8 cellular contexts compared by ENCODE assay signal in the genomic region with DNA sequence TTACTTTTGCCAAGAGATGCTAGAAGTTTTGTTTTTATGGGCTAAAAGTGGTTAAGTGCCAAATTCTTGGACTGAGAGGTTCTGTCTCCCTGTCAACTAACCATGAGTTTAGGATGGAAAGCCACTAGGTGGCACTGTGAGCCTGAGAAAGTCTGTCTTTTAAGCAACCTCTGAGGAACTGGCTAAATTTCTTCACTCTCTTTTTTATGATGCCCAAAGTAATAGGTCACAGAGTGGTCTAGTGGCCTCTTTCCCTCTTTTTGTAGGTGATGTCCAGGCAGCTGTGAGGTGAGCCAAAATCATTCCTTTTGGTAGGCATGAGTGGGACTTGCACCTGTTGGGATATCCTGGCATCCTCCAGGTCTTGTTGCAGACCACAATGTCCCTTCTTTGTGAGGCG. TPM values are rescaled to one million over a fixed set of nuclear protein-coding genes. Genes with fewer than 3 reads are reported as not detected.
A peak's percentile ranks its signal among the peaks of the same experiment; 100 is the strongest.
DNase-seq lines count a peak whose midpoint lies in the region; ATAC-seq and FAIRE-seq lines count a peak whose summit lies in the region.

No MANE protein-coding gene starts in this region.

- no peak overlapping the region for H3K23ac ChIP-seq in mesenchymal stem cell (ENCODE audit: low read length in 2 of 2)

- no peaks in the 10 kb centered on the region for H3K27me3 ChIP-seq in mesenchymal stem cell (ENCODE audit: control insufficient read depth in 1 of 2, insufficient read depth in 1 of 2, low read length in 2 of 2)

- H2BK5ac ChIP-seq in mesenchymal stem cell (ENCODE audit: low read depth, low read length, poor library complexity, severe bottlenecking): no peak overlapping the region

- no peak overlapping the region for H2BK12ac ChIP-seq in mesenchymal stem cell (ENCODE audit: low read length in 2 of 2)

- peak; percentile 87 for ATAC-seq in HG03354 (IDR thresholded peaks at IDR 0.05; ENCODE audit: poor library complexity, severe bottlenecking, unreplicated experiment)
- no peak for ATAC-seq in HG02870 (IDR thresholded peaks at IDR 0.05; ENCODE audit: unreplicated experiment)

- H3K4me1 Mint-ChIP-seq in activated CD4-positive, alpha-beta memory T cell treated with anti-CD3 and anti-CD28 coated beads for 36 hours (ENCODE audit: low read depth): peaks cover 5% of the 10 kb centered on the region

- peak overlapping the region; percentile 66 for H3K9ac ChIP-seq in mesenchymal stem cell (ENCODE audit: low read length)

- H2AFZ ChIP-seq in mesenchymal stem cell (ENCODE audit: low read depth, low read length): no peak overlapping the region

- no peak overlapping the region for H3K4me3 ChIP-seq in mesenchymal stem cell (ENCODE audit: insufficient read depth in 1 of 2, low read depth in 1 of 2, low read length in 2 of 2)

- no peak overlapping the region for H3K14ac ChIP-seq in mesenchymal stem cell (ENCODE audit: low read length in 2 of 2)

- H3K4ac ChIP-seq in mesenchymal stem cell (ENCODE audit: low read depth in 1 of 2, low read length in 2 of 2): no peak overlapping the region

- no peak overlapping the region for H3K4me3 Mint-ChIP-seq in activated CD4-positive, alpha-beta memory T cell treated with anti-CD3 and anti-CD28 coated beads for 36 hours

- no peaks in the 10 kb centered on the region for H3K27me3 Mint-ChIP-seq in activated CD4-positive, alpha-beta memory T cell treated with anti-CD3 and anti-CD28 coated beads for 36 hours

- H2BK120ac ChIP-seq in mesenchymal stem cell (ENCODE audit: low read depth, low read length): no peak overlapping the region

- peak; percentile 48 for DNase-seq in NCI-H526 treated with DMSO at 0.1 percent for 48 hours (lab: John Stamatoyannopoulos, UW)
- peak; percentile 74 for DNase-seq in activated CD4-positive, alpha-beta memory T cell treated with anti-CD3 and anti-CD28 coated beads for 36 hours
- peak; percentile 59 for DNase-seq in effector CD4-positive, alpha-beta T cell
- DNase-seq in mesenchymal stem cell: peak; percentile 84
- DNase-seq in stimulated activated CD8-positive, alpha-beta memory T cell treated with anti-CD3 and anti-CD28 coated beads, Interleukin-2, amount 100 ng/mL, for 1 hour (ENCODE audit: low read depth in 2 of 2): peak; percentile 34 to 52

- no peak overlapping the region for H3K27ac Mint-ChIP-seq in activated CD4-positive, alpha-beta memory T cell treated with anti-CD3 and anti-CD28 coated beads for 36 hours

- WGBS in mesenchymal stem cell: 100% methylated on average over 1 of the region's 1 CpG

- peaks cover 14 to 74% of the 10 kb centered on the region in 2 experiments for H3K36me3 ChIP-seq in mesenchymal stem cell (ENCODE audit: control insufficient read depth in 1 of 2, insufficient read depth in 2 of 2, low read depth in 1 of 2, low read length in 2 of 2)

- H3K27ac ChIP-seq in mesenchymal stem cell (ENCODE audit: low read length, poor library complexity, severe bottlenecking): no peak overlapping the region

- H4K91ac ChIP-seq in mesenchymal stem cell (ENCODE audit: low read length): no peak overlapping the region

- peaks cover 72% of the 10 kb centered on the region for H3K36me3 Mint-ChIP-seq in activated CD4-positive, alpha-beta memory T cell treated with anti-CD3 and anti-CD28 coated beads for 36 hours

- no peak overlapping the region for H3K4me2 ChIP-seq in mesenchymal stem cell (ENCODE audit: low read length, poor library complexity, severe bottlenecking)

- H3K9me3 Mint-ChIP-seq in activated CD4-positive, alpha-beta memory T cell treated with anti-CD3 and anti-CD28 coated beads for 36 hours: peaks cover 10% of the 10 kb centered on the region

- peaks cover 20% of the 10 kb centered on the region for H3K79me1 ChIP-seq in mesenchymal stem cell (replicated peaks; ENCODE audit: low read length, poor library complexity, severe bottlenecking)

- peak; percentile 87 for FAIRE-seq in G401.6 (lab: Jason Lieb, UNC)

- CTCF ChIA-PET in activated CD4-positive, alpha-beta memory T cell treated with anti-CD3 and anti-CD28 coated beads for 36 hours (lab: Charles Lee): interaction anchor here (0.7 to 8.5 kb wide), 29 partner anchors 11 to 501 kb away, joined by 3 to 126 read pairs (median 3); a partner anchor contains a TSS

- peaks cover 3% of the 10 kb centered on the region for H3K4me1 ChIP-seq in mesenchymal stem cell (ENCODE audit: control insufficient read depth, insufficient read depth, low read depth, low read length)

- POLR2A ChIA-PET in activated CD4-positive, alpha-beta memory T cell treated with anti-CD3 and anti-CD28 coated beads for 36 hours (lab: Charles Lee): no interaction called here

- H2BK15ac ChIP-seq in mesenchymal stem cell (ENCODE audit: low read depth, poor library complexity, severe bottlenecking): no peak overlapping the region

- no peak overlapping the region for H2AK5ac ChIP-seq in mesenchymal stem cell (ENCODE audit: low read length, severe bottlenecking)

- intact Hi-C loops in activated CD4-positive, alpha-beta memory T cell treated with anti-CD3 and anti-CD28 coated beads for 36 hours (cut with micrococcal nuclease): loop anchor here (1.0 to 10.0 kb wide), 4 partner anchors 144 to 501 kb away; a partner anchor contains a TSS

- no peak overlapping the region for H3K18ac ChIP-seq in mesenchymal stem cell (ENCODE audit: low read depth in 1 of 2, low read length in 2 of 2)

- H4K8ac ChIP-seq in mesenchymal stem cell (ENCODE audit: low read length): no peak overlapping the region

- H3K9me3 ChIP-seq in mesenchymal stem cell (ENCODE audit: control insufficient read depth, low read length): peaks cover 10% of the 10 kb centered on the region

RNA-seq across cellular contexts. Expression of a gene that starts 56.8 kb away (rescaled TPM):
- 100 to 1,000 TPM; 208 to 235 TPM for total RNA-seq in activated CD4-positive, alpha-beta memory T cell treated with anti-CD3 and anti-CD28 coated beads for 36 hours
- 120 TPM for polyA plus RNA-seq in mesenchymal stem cell (2013, experiment 1 of 2)
- 115 TPM for polyA plus RNA-seq in mesenchymal stem cell (2013, experiment 2 of 2)
